In genomic region chr12:32039917-32040575, GRCh38 we compare ENCODE assay signal across 18 cellular contexts.
DNase-seq lines count a peak whose midpoint lies in the region; ATAC-seq and TF ChIP-seq lines count a peak whose summit lies in the region.
"Had no signal": no experiment of that assay in that cellular context is flagged by ENCODE, and none has a peak within 500 bp of the region (broad histone marks: within the 10 kb centered on the region; RNA-seq: fewer than 3 reads in every experiment).

No MANE protein-coding gene starts in this region.

- POLR2A ChIA-PET in Panc1 (lab: Charles Lee), result no interaction called here

- CTCF ChIA-PET in Panc1 (lab: Charles Lee), result interaction anchor here (0.6 to 0.7 kb wide), 2 partner anchors 99 to 387 kb away, joined by 3 to 7 read pairs; no protein-coding TSS in a partner anchor

- H2BK12ac ChIP-seq in neuronal stem cell (ENCODE audit: low read length), result no peak overlapping the region

- no peak overlapping the region for H3K4ac ChIP-seq in neuronal stem cell (ENCODE audit: low read length)

- H2BK120ac ChIP-seq in neuronal stem cell (ENCODE audit: low read depth, low read length), result no peak overlapping the region

- no peak overlapping the region for H2AK5ac ChIP-seq in neuronal stem cell (ENCODE audit: low read depth, low read length)

- in situ Hi-C loops in Panc1 (cut with HindIII; ENCODE audit: low pct_unique_long_range_greater_than_20kb, low sequenced_read_pairs), result no loop called here

- H3K4me1 ChIP-seq in GM23338 (ENCODE audit: insufficient read depth) (peaks cover 21% of the 10 kb centered on the region), Panc1 (ENCODE audit: control insufficient read depth, insufficient read depth, low read length) (0 out of 2 replicates have a peak, but pooled peaks cover 3% of the 10 kb centered on the region), hepatocyte (ENCODE audit: insufficient read depth) (peaks cover 25% of the 10 kb centered on the region), neuronal stem cell (ENCODE audit: control insufficient read depth in 2 of 2, insufficient read depth in 1 of 2, low read depth in 1 of 2, low read length in 2 of 2) (peaks cover 0 to 9% of the 10 kb centered on the region in 2 donors)
- H3K4me1 ChIP-seq: Peyer's patch had no signal

- H2AFZ ChIP-seq in GM23338 (0 out of 2 replicates have a peak overlapping the region, but pooled peaks have one; percentile 1), hepatocyte (no peak overlapping the region), neuronal stem cell (ENCODE audit: low read length) (peak overlapping the region; percentile 54)

- no peaks in the 10 kb centered on the region for H3F3A ChIP-seq in GM23338 (replicated peaks; ENCODE audit: low read depth)

- no peaks in the 10 kb centered on the region for H4K20me1 ChIP-seq in GM23338 (replicated peaks; ENCODE audit: insufficient read depth)
- no peaks in the 10 kb centered on the region for H4K20me1 ChIP-seq in hepatocyte (ENCODE audit: insufficient read depth, poor library complexity, severe bottlenecking)

- BruUV-seq in Panc1 (replicated peaks; lab: Mats Ljungman, UMichigan), result no TSS peak

- ATAC-seq in GM23338, result peak; percentile 77
- no peak for ATAC-seq in Panc1
- ATAC-seq: HepG2 had no signal

- no peak overlapping the region for H2BK5ac ChIP-seq in neuronal stem cell (ENCODE audit: low read length)

- H3K36me3 Mint-ChIP-seq in GM23338 (ENCODE audit: low read depth), result peaks cover 30% of the 10 kb centered on the region

- no peaks in the 10 kb centered on the region for H3K79me1 ChIP-seq in neuronal stem cell (ENCODE audit: low read depth, low read length)

- H3K9ac ChIP-seq in neuronal stem cell (ENCODE audit: low read depth, low read length, poor library complexity), result no peak overlapping the region

- no peak overlapping the region for H3K23ac ChIP-seq in neuronal stem cell (ENCODE audit: low read depth, low read length, poor library complexity)

- H4K91ac ChIP-seq in neuronal stem cell (ENCODE audit: low read depth, low read length, poor library complexity), result no peak overlapping the region

- H3K9me3 ChIP-seq in Panc1 (ENCODE audit: control insufficient read depth, insufficient read depth, low read depth, low read length), result peaks cover 15% of the 10 kb centered on the region; the same call in 1 of the 2 replicates
- no peaks in the 10 kb centered on the region for H3K9me3 ChIP-seq in hepatocyte (ENCODE audit: low read depth)
- peaks cover 0 to 24% of the 10 kb centered on the region in 2 donors for H3K9me3 ChIP-seq in neuronal stem cell (replicated peaks in 1 of 2; ENCODE audit: control insufficient read depth in 2 of 2, insufficient read depth in 1 of 2, low read depth in 1 of 2, low read length in 2 of 2)

- no peak overlapping the region for H3K14ac ChIP-seq in neuronal stem cell (ENCODE audit: low read length)

- H3K18ac ChIP-seq in neuronal stem cell (ENCODE audit: low read length), result no peak overlapping the region

- DNase-seq in GM23338 (ENCODE audit: low spot score), result no peak
- no peak for DNase-seq in Panc1 (ENCODE audit: low read depth, low spot score)
- DNase-seq in hepatocyte (ENCODE audit: low spot score), result no peak
- no peak for DNase-seq in neuronal stem cell (ENCODE audit: low spot score)
- no peak for DNase-seq in NCI-H2107 treated with DMSO at 0.1 percent for 48 hours (lab: John Stamatoyannopoulos, UW; ENCODE audit: unreplicated experiment)
- no peak for DNase-seq in UCSD-AML1 (lab: John Stamatoyannopoulos, UW; ENCODE audit: unreplicated experiment)
- DNase-seq in activated naive CD4-positive, alpha-beta T cell treated with anti-CD3 and anti-CD28 coated beads, Interleukin-2, amount 50 U/mL, for 16 hours, result no peak
- DNase-seq: CD4-positive, CD25-positive, alpha-beta regulatory T cell; DMS79 treated with DMSO at 0.1 percent for 48 hours; GF-D8; GOT3; MM.1S; NCI-H1105; NCI-H1694 treated with DMSO at 0.1 percent for 48 hours; NCI-H774; Peyer's patch; SHP77 had no signal

- no peak overlapping the region for H3K27ac Mint-ChIP-seq in GM23338
- H3K27ac Mint-ChIP-seq: CD4-positive, CD25-positive, alpha-beta regulatory T cell had no signal

- no peak overlapping the region for H3K4me3 Mint-ChIP-seq in GM23338
- H3K4me3 Mint-ChIP-seq: CD4-positive, CD25-positive, alpha-beta regulatory T cell had no signal

- H3K27ac ChIP-seq in GM23338 (ENCODE audit: low read depth) (no peak overlapping the region), Panc1 (ENCODE audit: low read length) (peak overlapping the region; percentile 32; the same call in 1 of the 2 replicates), hepatocyte (peak overlapping the region; percentile 21), neuronal stem cell (replicated peaks; ENCODE audit: low read length) (no peak overlapping the region)
- H3K27ac ChIP-seq: Peyer's patch had no signal

- H3K27me3 ChIP-seq in GM23338 (ENCODE audit: insufficient read depth) (no peaks in the 10 kb centered on the region), Panc1 (ENCODE audit: control insufficient read depth, insufficient read depth, low read length) (no peaks in the 10 kb centered on the region), hepatocyte (no peaks in the 10 kb centered on the region), neuronal stem cell (ENCODE audit: control insufficient read depth in 3 of 3, insufficient read depth in 3 of 3, low read depth in 1 of 3, low read length in 3 of 3) (no peaks in the 10 kb centered on the region)
- H3K27me3 ChIP-seq: Peyer's patch had no signal

- peaks cover 37% of the 10 kb centered on the region for H3K9me3 Mint-ChIP-seq in GM23338

- 22% methylated on average over 6 of the region's 6 CpGs for WGBS in hepatocyte (ENCODE audit: low lambda C conversion rate, missing lambda C conversion rate)
- no CpG with 5 or more reads among the region's 6 CpGs for WGBS in neuronal stem cell (ENCODE audit: extremely low coverage in 2 of 2, insufficient read length in 2 of 2, insufficient replicate concordance in 1 of 2), 2 donors

- TF ChIP-seq CTCF in GM23338 (conservative IDR thresholded peaks at IDR 0.05; ENCODE audit: low read depth in 2 of 2), result no peak
- no peak for TF ChIP-seq CTCF in Panc1 (IDR thresholded peaks at IDR 0.05)
- no peak for TF ChIP-seq CTCF in hepatocyte (IDR thresholded peaks at IDR 0.05; ENCODE audit: poor library complexity)

- H3K4me3 ChIP-seq in GM23338, result no peak overlapping the region
- no peak overlapping the region for H3K4me3 ChIP-seq in Panc1 (ENCODE audit: low read depth in 2 of 2, low read length in 2 of 2)
- no peak overlapping the region for H3K4me3 ChIP-seq in hepatocyte
- H3K4me3 ChIP-seq in neuronal stem cell (ENCODE audit: low read length in 2 of 2), result no peak overlapping the region
- H3K4me3 ChIP-seq: Peyer's patch had no signal

- no peaks in the 10 kb centered on the region for H3K79me2 ChIP-seq in GM23338 (replicated peaks; ENCODE audit: insufficient read depth)
- no peaks in the 10 kb centered on the region for H3K79me2 ChIP-seq in hepatocyte

- H3K9me2 ChIP-seq in GM23338 (ENCODE audit: insufficient read depth) (no peaks in the 10 kb centered on the region), hepatocyte (replicated peaks; ENCODE audit: insufficient read depth) (no peaks in the 10 kb centered on the region)

- no peak overlapping the region for H4K8ac ChIP-seq in neuronal stem cell (ENCODE audit: low read depth, low read length)

- H3K27me3 Mint-ChIP-seq in GM23338 (ENCODE audit: insufficient read depth, low read depth, poor library complexity), result peaks cover 9% of the 10 kb centered on the region
- H3K27me3 Mint-ChIP-seq: CD4-positive, CD25-positive, alpha-beta regulatory T cell had no signal

- intact Hi-C loops in Panc1 (cut with micrococcal nuclease; ENCODE audit: unreplicated experiment), result no loop called here

- H2BK15ac ChIP-seq in neuronal stem cell (ENCODE audit: low read length), result no peak overlapping the region

- peaks cover 19% of the 10 kb centered on the region for H3K4me1 Mint-ChIP-seq in GM23338

- peak overlapping the region; percentile 47 for H3K4me2 ChIP-seq in GM23338
- H3K4me2 ChIP-seq in hepatocyte, result peak overlapping the region; percentile 48
- H3K4me2 ChIP-seq in neuronal stem cell (ENCODE audit: insufficient read depth, low read length, poor library complexity, severe bottlenecking), result no peak overlapping the region

- H3K36me3 ChIP-seq in GM23338 (ENCODE audit: insufficient read depth) (peaks cover 22% of the 10 kb centered on the region), Panc1 (ENCODE audit: control insufficient read depth, insufficient read depth, low read length) (no peaks in the 10 kb centered on the region), hepatocyte (replicated peaks; ENCODE audit: insufficient read depth, low read depth) (no peaks in the 10 kb centered on the region), neuronal stem cell (replicated peaks in 1 of 2; ENCODE audit: control insufficient read depth in 2 of 2, insufficient read depth in 2 of 2, low read length in 2 of 2) (no peaks in the 10 kb centered on the region)
- H3K36me3 ChIP-seq: Peyer's patch had no signal

TF ChIP-seq in GM23338, 12 proteins besides CTCF, POLR2A, EP300 and RAD21 (continues in another document):
- TF ChIP-seq ETS1 (IDR thresholded peaks at IDR 0.05) (no peak), ZNF331 (CRISPR knock-in tag; IDR thresholded peaks at IDR 0.05; ENCODE audit: low read depth) (no peak), EZH2phosphoT487 (IDR thresholded peaks at IDR 0.05; ENCODE audit: unreplicated experiment) (no peak), POLR2AphosphoS5 (IDR thresholded peaks at IDR 0.05; ENCODE audit: low read depth) (no peak)

Comparison
In these comparisons a context has a peak if more than half of its experiments do, and no peak if none do; other contexts are left out.
1. H3K27ac ChIP-seq: peak in Panc1 (single experiment) and hepatocyte (single experiment); none in GM23338 (single experiment) and neuronal stem cell (single experiment).